Comparison of ENCODE assay signal across 8 cellular contexts in genomic region chr19:18097993-18098890, GRCh38. TPM values are rescaled to one million over a fixed set of nuclear protein-coding genes. Genes with fewer than 3 reads are reported as not detected.
DNase-seq lines count a peak whose midpoint lies in the region; ATAC-seq, FAIRE-seq and TF ChIP-seq lines count a peak whose summit lies in the region.

No MANE protein-coding gene starts in this region.

- H3K27me3 Mint-ChIP-seq in Calu3 (ENCODE audit: unreplicated experiment) (peaks cover 22% of the 10 kb centered on the region), IgD-negative memory B cell (no peaks in the 10 kb centered on the region), nephron (ENCODE audit: low read depth) (peaks cover 54% of the 10 kb centered on the region)

- DNase-seq in Calu3 (no peak), bronchial epithelial cell (ENCODE audit: low read depth) (no peak), GM19240 (ENCODE audit: insufficient read length, low spot score) (no peak), NCI-H2081 (lab: John Stamatoyannopoulos, UW) (no peak)

- intact Hi-C loops in Calu3 (cut with micrococcal nuclease; ENCODE audit: unreplicated experiment), result no loop called here

- H3K27ac Mint-ChIP-seq in Calu3 (ENCODE audit: unreplicated experiment), result no peak overlapping the region
- peak overlapping the region; percentile 92 to 97 (median 93) for H3K27ac Mint-ChIP-seq in IgD-negative memory B cell
- no peak overlapping the region for H3K27ac Mint-ChIP-seq in nephron

- CTCF ChIA-PET in Calu3 (lab: Charles Lee), result interaction anchor here (0.6 kb wide), 1 partner anchor 294 kb away, joined by 3 read pairs; no protein-coding TSS in a partner anchor

- BruUV-seq in Calu3 (replicated peaks; lab: Mats Ljungman, UMichigan), result no TSS peak

- H3K4me1 Mint-ChIP-seq in Calu3 (ENCODE audit: low read depth, unreplicated experiment) (no peaks in the 10 kb centered on the region), IgD-negative memory B cell (peaks cover 17 to 22% (median 21%) of the 10 kb centered on the region in 3 donors), nephron (peaks cover 20% of the 10 kb centered on the region)

- peaks cover 5% of the 10 kb centered on the region for H3K36me3 Mint-ChIP-seq in Calu3 (ENCODE audit: insufficient read depth, unreplicated experiment)
- H3K36me3 Mint-ChIP-seq in IgD-negative memory B cell, result no peaks in the 10 kb centered on the region
- no peaks in the 10 kb centered on the region for H3K36me3 Mint-ChIP-seq in nephron (ENCODE audit: low read depth)

- H3K9me3 Mint-ChIP-seq in Calu3 (ENCODE audit: low read depth, unreplicated experiment) (no peaks in the 10 kb centered on the region), IgD-negative memory B cell (no peaks in the 10 kb centered on the region), nephron (no peaks in the 10 kb centered on the region)

- ATAC-seq in GM19452 (IDR thresholded peaks at IDR 0.05; ENCODE audit: unreplicated experiment), result no peak
- ATAC-seq in GM21390 (IDR thresholded peaks at IDR 0.05; ENCODE audit: unreplicated experiment), result no peak

- H3K4me3 Mint-ChIP-seq in Calu3 (ENCODE audit: low read depth, unreplicated experiment), result peak overlapping the region; percentile 48
- peak overlapping the region; percentile 95 to 99 (median 98) for H3K4me3 Mint-ChIP-seq in IgD-negative memory B cell
- peak overlapping the region; percentile 72 to 75 (median 75) for H3K4me3 Mint-ChIP-seq in nephron

- TF ChIP-seq CTCF in Calu3 (IDR thresholded peaks at IDR 0.05; ENCODE audit: unreplicated experiment), result no peak
- no peak for TF ChIP-seq CTCF in bronchial epithelial cell (IDR thresholded peaks at IDR 0.05; ENCODE audit: insufficient read depth, low read length, severe bottlenecking)
- TF ChIP-seq CTCF in nephron (IDR thresholded peaks at IDR 0.05; ENCODE audit: unreplicated experiment in 3 of 3), result no peak

- peaks cover 4% of the 10 kb centered on the region for H3K27me3 ChIP-seq in bronchial epithelial cell (ENCODE audit: control insufficient read depth, insufficient read depth, low read length)

- FAIRE-seq in bronchial epithelial cell (lab: Jason Lieb, UNC), result no peak

- H3K4me3 ChIP-seq in bronchial epithelial cell (ENCODE audit: low read depth, low read length), result peak overlapping the region; percentile 36

- H3K36me3 ChIP-seq in bronchial epithelial cell (ENCODE audit: control insufficient read depth, insufficient read depth, low read length), result no peaks in the 10 kb centered on the region

RNA-seq across cellular contexts. Expression of gene MAST3, which starts 0.7 kb away (rescaled TPM):
- total RNA-seq in Calu3 (2022) (5.5 and 5.9 TPM in 2 replicates), bronchial epithelial cell (0.79 and 2.2 TPM in 2 replicates)
- 20.3 TPM for polyA plus RNA-seq in IgD-negative memory B cell

RNA-seq across cellular contexts. Expression of gene IL12RB1, which starts 11.5 kb away (rescaled TPM):
- total RNA-seq in Calu3 (2022) (not detected in 2 replicates), bronchial epithelial cell (under 0.01 TPM in 1 of 2 replicates, not detected in the other)
- polyA plus RNA-seq in IgD-negative memory B cell, result 9.8 TPM

RNA-seq across cellular contexts. Expression of gene PIK3R2, which starts 54.7 kb away (rescaled TPM):
- total RNA-seq in Calu3 (2022), result 22.5 and 23.2 TPM in 2 replicates
- polyA plus RNA-seq in IgD-negative memory B cell, result 2.1 TPM
- 2.6 and 4.0 TPM in 2 replicates for total RNA-seq in bronchial epithelial cell

Comparison
In these comparisons a context has a peak if more than half of its experiments do, and no peak if none do; other contexts are left out.
1. H3K27ac Mint-ChIP-seq: peak in IgD-negative memory B cell (3 of 3); none in Calu3 (single experiment) and nephron (0 of 3).
2. Peak in every context shown above with its lines, with median percentiles within 50 percentile points of each other: H3K4me3 Mint-ChIP-seq.